Comparison of ENCODE assay signal across 10 cellular contexts in the genomic region with DNA sequence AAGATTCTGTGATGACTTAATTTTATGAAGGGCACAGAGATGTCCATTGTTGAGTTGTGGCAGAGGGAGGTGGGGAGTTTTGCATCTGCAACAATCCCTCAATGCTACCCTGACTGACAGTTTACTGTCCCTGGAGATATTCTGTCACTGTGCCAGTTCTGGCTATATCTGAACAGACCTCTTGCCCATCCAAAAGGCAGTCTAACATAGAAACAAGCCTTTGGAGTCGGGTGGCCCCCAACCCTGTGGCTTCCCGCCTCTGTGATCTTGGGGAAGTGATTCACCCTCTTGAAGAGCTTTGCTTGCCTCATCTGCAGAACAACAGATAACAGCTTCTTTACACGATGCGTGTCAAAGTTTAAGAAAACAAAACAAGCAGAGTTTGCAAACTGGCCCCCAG. TPM values are rescaled to one million over a fixed set of nuclear protein-coding genes. Genes with fewer than 3 reads are reported as not detected.
DNase-seq lines count a peak whose midpoint lies in the region; ATAC-seq and TF ChIP-seq lines count a peak whose summit lies in the region.
"Had no signal": no experiment of that assay in that cellular context is flagged by ENCODE, and none has a peak within 500 bp of the region (broad histone marks: within the 10 kb centered on the region; RNA-seq: fewer than 3 reads in every experiment).

No MANE protein-coding gene starts in this region.

- intact Hi-C loops in transverse colon (cut with DNase I; ENCODE audit: low total_unique reads), result no loop called here

- WGBS in transverse colon (ENCODE audit: low coverage in 1 of 2), 2 donors, result 59 to 63% methylated on average over 2 to 4 of the region's 4 CpGs

- TF ChIP-seq CTCF in transverse colon (IDR thresholded peaks at IDR 0.05), result no peak

- TF ChIP-seq EP300 in transverse colon (IDR thresholded peaks at IDR 0.05; ENCODE audit: low read depth), result no peak

- peaks cover 8 to 13% (median 11%) of the 10 kb centered on the region in 4 donors for H3K4me1 ChIP-seq in transverse colon

- no peaks in the 10 kb centered on the region for H3K27me3 ChIP-seq in transverse colon

- H3K9me3 ChIP-seq in transverse colon, result no peaks in the 10 kb centered on the region

- peak; percentile 92 for DNase-seq in COLO829 (ENCODE audit: low spot score)
- DNase-seq in OCI-M2 (lab: John Stamatoyannopoulos, UW; ENCODE audit: unreplicated experiment), result peak; percentile 94
- peak; percentile 58 for DNase-seq in activated gamma-delta T cell treated with anti-CD3 and anti-CD28 coated beads, Interleukin-2, amount 50 U/mL, for 16 hours (ENCODE audit: low read depth)
- DNase-seq in midbrain (lab: John Stamatoyannopoulos, UW), result peak; percentile 43
- DNase-seq in NCI-H446 treated with DMSO at 0.1 percent for 48 hours (lab: John Stamatoyannopoulos, UW), result no peak
- no peak for DNase-seq in AG08395 (ENCODE audit: low spot score)
- DNase-seq in transverse colon, result no peak

- no peak for TF ChIP-seq POLR2A in transverse colon (IDR thresholded peaks at IDR 0.05)

- no peaks in the 10 kb centered on the region for H3K36me3 ChIP-seq in transverse colon

- ATAC-seq in HG02588 (IDR thresholded peaks at IDR 0.05; ENCODE audit: unreplicated experiment), result no peak

- no peak overlapping the region for H3K27ac ChIP-seq in transverse colon

- in situ Hi-C loops in transverse colon (cut with MboI; ENCODE audit: low pct_ligation_motif_present in 1 of 4, low pct_unique_long_range_greater_than_20kb in 1 of 4, low sequenced_read_pairs in 3 of 4), result no loop called here

- H3K4me3 ChIP-seq in transverse colon, result no peak overlapping the region
- H3K4me3 ChIP-seq: lung had no signal

RNA-seq across cellular contexts. Expression of a gene that starts 3.8 kb away (rescaled TPM):
- total RNA-seq in transverse colon, result 1 to 10 TPM in 3 of 4 donors, not detected in 1; 1.2 to 2.7 (median 2.1) TPM

RNA-seq across cellular contexts. Expression of a gene that starts 15.7 kb away (rescaled TPM):
- total RNA-seq in transverse colon, result 100 to 1,000 TPM in 1 of 4 donors, 10 to 100 TPM in 3; 26.1 to 180 (median 94.5) TPM

RNA-seq across cellular contexts. Expression of a gene that starts 23.2 kb away (rescaled TPM):
- total RNA-seq in transverse colon, result 10 to 100 TPM in 1 of 4 donors, 1 to 10 TPM in 2, not detected in 1; 1.5 to 14.1 (median 3.0) TPM

RNA-seq across cellular contexts. Expression of a gene that starts 27.8 kb away (rescaled TPM):
- not detected for total RNA-seq in transverse colon
- total RNA-seq: subcutaneous adipose tissue had no signal

RNA-seq across cellular contexts. Expression of a gene that starts 30.1 kb away (rescaled TPM):
- total RNA-seq in transverse colon, result 10 to 100 TPM in 1 of 4 donors, 1 to 10 TPM in 3; 1.6 to 12.0 (median 5.5) TPM

Comparison
In these comparisons a context has a peak if more than half of its experiments do, and no peak if none do; other contexts are left out.
1. DNase-seq: peak in COLO829 (single experiment), OCI-M2 (single experiment), activated gamma-delta T cell treated with anti-CD3 and anti-CD28 coated beads, Interleukin-2, amount 50 U/mL, for 16 hours (single experiment) and midbrain (single experiment); none in NCI-H446 treated with DMSO at 0.1 percent for 48 hours (single experiment), AG08395 (single experiment) and transverse colon (single experiment).